Comparison of ENCODE assay signal across 11 cellular contexts in genomic region chr3:73503781-73504180, GRCh38.
DNase-seq lines count a peak whose midpoint lies in the region; ATAC-seq and TF ChIP-seq lines count a peak whose summit lies in the region.
"Had no signal": no experiment of that assay in that cellular context is flagged by ENCODE, and none has a peak within 500 bp of the region (broad histone marks: within the 10 kb centered on the region; RNA-seq: fewer than 3 reads in every experiment).

No MANE protein-coding gene starts in this region.

- H3K27me3 ChIP-seq in skeletal muscle tissue (ENCODE audit: control insufficient read depth in 3 of 3, insufficient read depth in 3 of 3, low read length in 3 of 3) (no peaks in the 10 kb centered on the region), HAP-1 (ENCODE audit: low read depth) (no peaks in the 10 kb centered on the region)
- no peaks in the 10 kb centered on the region for H3K27me3 ChIP-seq in CD4-positive, alpha-beta T cell (ENCODE audit: control insufficient read depth, insufficient read depth, low read length)

- peaks cover 16 to 25% (median 22%) of the 10 kb centered on the region in 3 donors for H3K4me1 ChIP-seq in skeletal muscle tissue (ENCODE audit: control insufficient read depth in 3 of 3, insufficient read depth in 3 of 3, low read length in 3 of 3)
- H3K4me1 ChIP-seq in HAP-1, result no peaks in the 10 kb centered on the region; the same call in 1 of the 2 replicates
- H3K4me1 ChIP-seq: A549 had no signal

- POLR2A ChIA-PET in CD4-positive, alpha-beta T cell (lab: Charles Lee), result no interaction called here

- H3K36me3 ChIP-seq in skeletal muscle tissue (ENCODE audit: control insufficient read depth in 3 of 3, insufficient read depth in 3 of 3, low read length in 3 of 3), result no peaks in the 10 kb centered on the region
- H3K36me3 ChIP-seq in HAP-1 (replicated peaks), result no peaks in the 10 kb centered on the region

- H3K27ac ChIP-seq in skeletal muscle tissue (ENCODE audit: low read depth, low read length), result peak overlapping the region; percentile 27
- no peak overlapping the region for H3K27ac ChIP-seq in CD4-positive, alpha-beta T cell (ENCODE audit: low read depth, low read length)
- H3K27ac ChIP-seq: A549 had no signal

- H3K36me3 Mint-ChIP-seq in CD4-positive, alpha-beta T cell (ENCODE audit: low read depth), result no peaks in the 10 kb centered on the region

- H3K4me1 Mint-ChIP-seq in CD4-positive, alpha-beta T cell (ENCODE audit: low read depth), result no peaks in the 10 kb centered on the region

- CTCF ChIA-PET in CD4-positive, alpha-beta T cell (lab: Charles Lee), result no interaction called here

- DNase-seq in NCI-H146 (lab: John Stamatoyannopoulos, UW) (peak; percentile 53), NCI-H146 treated with DMSO at 0.1 percent for 48 hours (lab: John Stamatoyannopoulos, UW; ENCODE audit: unreplicated experiment) (no peak), choroid plexus epithelial cell (ENCODE audit: low read depth) (peak; percentile 45), HAP-1 (ENCODE audit: low spot score in 2 of 2) (no peak)
- no peak for DNase-seq in CD4-positive, alpha-beta T cell
- DNase-seq: NCI-H446 had no signal

- intact Hi-C loops in CD4-positive, alpha-beta T cell (cut with DNase I, micrococcal nuclease), result no loop called here

- H3K9me3 ChIP-seq in skeletal muscle tissue (ENCODE audit: control insufficient read depth in 3 of 3, low read length in 3 of 3) (no peaks in the 10 kb centered on the region), HAP-1 (no peaks in the 10 kb centered on the region)
- no peaks in the 10 kb centered on the region for H3K9me3 ChIP-seq in CD4-positive, alpha-beta T cell (ENCODE audit: control insufficient read depth, low read length)
- H3K9me3 ChIP-seq: A549 had no signal

- peak overlapping the region; percentile 3 to 55 (median 51) for H3K9ac ChIP-seq in skeletal muscle tissue (ENCODE audit: low read depth in 1 of 3, low read length in 3 of 3)

- H3K27ac Mint-ChIP-seq in CD4-positive, alpha-beta T cell, result no peak overlapping the region

- TF ChIP-seq CTCF in choroid plexus epithelial cell (conservative IDR thresholded peaks at IDR 0.05; ENCODE audit: low read depth, low read length), result no peak
- TF ChIP-seq CTCF in CD4-positive, alpha-beta T cell (IDR thresholded peaks at IDR 0.05), result no peak

- in situ Hi-C loops in HAP-1 (cut with MboI; ENCODE audit: low sequenced_read_pairs), result loop anchor here (10.0 kb wide), 1 partner anchor 341 kb away; no protein-coding TSS in a partner anchor

- peaks cover 31% of the 10 kb centered on the region for H3K27me3 Mint-ChIP-seq in CD4-positive, alpha-beta T cell

- H3K4me3 ChIP-seq in choroid plexus epithelial cell (ENCODE audit: low read depth, low read length) (no peak overlapping the region), skeletal muscle tissue (ENCODE audit: low read length in 3 of 3) (peak overlapping the region in 1 of 3 donors; percentile 27), HAP-1 (no peak overlapping the region)
- H3K4me3 ChIP-seq: A549 had no signal

- H3K9me3 Mint-ChIP-seq in CD4-positive, alpha-beta T cell, result no peaks in the 10 kb centered on the region

- ATAC-seq in HG02885 (IDR thresholded peaks at IDR 0.05; ENCODE audit: poor library complexity, unreplicated experiment) (peak; percentile 40), GM19328 (IDR thresholded peaks at IDR 0.05; ENCODE audit: unreplicated experiment) (no peak)
- no peak for ATAC-seq in CD4-positive, alpha-beta T cell (ENCODE audit: poor library complexity)
- ATAC-seq: A549, esophagus mucosa had no signal

- H3K4me3 Mint-ChIP-seq in CD4-positive, alpha-beta T cell, result no peak overlapping the region

Comparison
In these comparisons a context has a peak if more than half of its experiments do, and no peak if none do; other contexts are left out.
1. DNase-seq: peak in NCI-H146 (single experiment) and choroid plexus epithelial cell (single experiment); none in NCI-H146 treated with DMSO at 0.1 percent for 48 hours (single experiment), HAP-1 (0 of 2) and CD4-positive, alpha-beta T cell (0 of 10).